In the genomic region with DNA sequence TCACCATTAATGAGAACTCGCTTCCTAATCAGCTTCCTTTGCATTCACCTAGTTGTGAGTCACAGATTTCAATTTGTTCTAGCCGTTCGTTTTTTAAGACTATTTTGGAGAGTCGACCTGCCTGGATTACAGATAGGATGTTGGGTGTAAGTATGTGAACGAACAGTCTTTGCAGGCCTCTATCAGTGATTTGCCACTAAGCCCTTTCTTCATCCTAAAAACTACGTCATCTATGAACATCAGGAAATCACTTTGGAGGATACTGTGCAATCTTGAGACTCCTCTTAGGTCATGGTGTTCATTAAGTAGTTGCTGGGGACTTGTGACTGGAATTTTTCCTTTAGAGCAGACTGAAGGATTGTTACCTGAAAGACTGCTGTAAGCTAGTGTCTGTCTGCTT, we compare ENCODE assay signal across 8 cellular contexts. TPM values are rescaled to one million over a fixed set of nuclear protein-coding genes. Genes with fewer than 3 reads are reported as not detected.
A peak's percentile ranks its signal among the peaks of the same experiment; 100 is the strongest.
DNase-seq lines count a peak whose midpoint lies in the region; ATAC-seq and TF ChIP-seq lines count a peak whose summit lies in the region.

No MANE protein-coding gene starts in this region.

- H3K27ac ChIP-seq in esophagus squamous epithelium (no peak overlapping the region), upper lobe of right lung (no peak overlapping the region)

- no peak for ATAC-seq in stimulated activated memory B cell treated with anti-CD40 and anti-IgM and Interleukin-4, amounts not matched to agents 10 μg/mL and 1 μg/mL and 100 μg/mL, for 72 hours
- ATAC-seq in upper lobe of right lung, result no peak

- H3K4me1 ChIP-seq in esophagus squamous epithelium (peaks cover 0 to 19% (median 0%) of the 10 kb centered on the region in 3 donors), upper lobe of right lung (no peaks in the 10 kb centered on the region)

- H3K4me1 Mint-ChIP-seq in activated naive CD4-positive, alpha-beta T cell treated with anti-CD3 and anti-CD28 coated beads for 36 hours (ENCODE audit: low read depth), result peaks cover 17% of the 10 kb centered on the region
- H3K4me1 Mint-ChIP-seq in stimulated activated memory B cell treated with anti-CD40 and anti-IgM and Interleukin-4, amounts not matched to agents 10 μg/mL and 1 μg/mL and 100 μg/mL, for 72 hours, result peaks cover 10% of the 10 kb centered on the region

- intact Hi-C loops in activated naive CD4-positive, alpha-beta T cell treated with anti-CD3 and anti-CD28 coated beads for 36 hours (cut with micrococcal nuclease), result no loop called here
- intact Hi-C loops in esophagus squamous epithelium (cut with DNase I), result no loop called here
- intact Hi-C loops in upper lobe of right lung (cut with DNase I), result no loop called here

- peaks cover 13% of the 10 kb centered on the region for H3K36me3 Mint-ChIP-seq in activated naive CD4-positive, alpha-beta T cell treated with anti-CD3 and anti-CD28 coated beads for 36 hours (ENCODE audit: low read depth)
- H3K36me3 Mint-ChIP-seq in stimulated activated memory B cell treated with anti-CD40 and anti-IgM and Interleukin-4, amounts not matched to agents 10 μg/mL and 1 μg/mL and 100 μg/mL, for 72 hours, result no peaks in the 10 kb centered on the region

- in situ Hi-C loops in GM13976 (cut with MboI; ENCODE audit: low sequenced_read_pairs, unreplicated experiment), result no loop called here

- H3K27ac Mint-ChIP-seq in activated naive CD4-positive, alpha-beta T cell treated with anti-CD3 and anti-CD28 coated beads for 36 hours, result no peak overlapping the region
- H3K27ac Mint-ChIP-seq in stimulated activated memory B cell treated with anti-CD40 and anti-IgM and Interleukin-4, amounts not matched to agents 10 μg/mL and 1 μg/mL and 100 μg/mL, for 72 hours, result no peak overlapping the region

- peak overlapping the region; percentile 77 for H3K4me3 ChIP-seq in epithelial cell of proximal tubule (ENCODE audit: low read depth, low read length)
- H3K4me3 ChIP-seq in esophagus squamous epithelium, result peak overlapping the region in 1 of 4 donors; percentile 72
- H3K4me3 ChIP-seq in upper lobe of right lung, result no peak overlapping the region

- TF ChIP-seq CTCF in epithelial cell of proximal tubule (conservative IDR thresholded peaks at IDR 0.05; ENCODE audit: low read depth, low read length), result no peak
- no peak for TF ChIP-seq CTCF in esophagus squamous epithelium (IDR thresholded peaks at IDR 0.05)
- no peak for TF ChIP-seq CTCF in upper lobe of right lung (IDR thresholded peaks at IDR 0.05)
- TF ChIP-seq CTCF in GM13976 (IDR thresholded peaks at IDR 0.05; ENCODE audit: borderline replicate concordance, control extremely low read depth, extremely low read depth, insufficient read depth, missing control alignments), result no peak

- H3K36me3 ChIP-seq in esophagus squamous epithelium (peaks cover 0 to 4% (median 0%) of the 10 kb centered on the region in 3 donors), upper lobe of right lung (no peaks in the 10 kb centered on the region)

- DNase-seq in activated naive CD4-positive, alpha-beta T cell treated with anti-CD3 and anti-CD28 coated beads for 36 hours, result no peak
- DNase-seq in activated naive CD4-positive, alpha-beta T cell treated with anti-CD3 and anti-CD28 coated beads, Interleukin-2, amount 50 U/mL, for 16 hours, result no peak
- peak; percentile 40 for DNase-seq in RKO (ENCODE audit: low spot score)
- no peak for DNase-seq in epithelial cell of proximal tubule (ENCODE audit: low read depth)
- DNase-seq in esophagus squamous epithelium (lab: John Stamatoyannopoulos, UW), result no peak
- no peak for DNase-seq in upper lobe of right lung
- DNase-seq in GM13976 (ENCODE audit: low spot score), result no peak

- WGBS in esophagus squamous epithelium, 2 donors, result 21 to 49% methylated on average over 6 of the region's 6 CpGs

- H3K27me3 Mint-ChIP-seq in activated naive CD4-positive, alpha-beta T cell treated with anti-CD3 and anti-CD28 coated beads for 36 hours (ENCODE audit: low read depth), result no peaks in the 10 kb centered on the region
- H3K27me3 Mint-ChIP-seq in stimulated activated memory B cell treated with anti-CD40 and anti-IgM and Interleukin-4, amounts not matched to agents 10 μg/mL and 1 μg/mL and 100 μg/mL, for 72 hours, result no peaks in the 10 kb centered on the region

- CTCF ChIA-PET in activated naive CD4-positive, alpha-beta T cell treated with anti-CD3 and anti-CD28 coated beads for 36 hours (lab: Charles Lee), result no interaction called here

- H3K27me3 ChIP-seq in esophagus squamous epithelium (no peaks in the 10 kb centered on the region), upper lobe of right lung (no peaks in the 10 kb centered on the region)

- no peaks in the 10 kb centered on the region for H3K9me3 Mint-ChIP-seq in activated naive CD4-positive, alpha-beta T cell treated with anti-CD3 and anti-CD28 coated beads for 36 hours
- H3K9me3 Mint-ChIP-seq in stimulated activated memory B cell treated with anti-CD40 and anti-IgM and Interleukin-4, amounts not matched to agents 10 μg/mL and 1 μg/mL and 100 μg/mL, for 72 hours, result no peaks in the 10 kb centered on the region

- H3K9me3 ChIP-seq in esophagus squamous epithelium (no peaks in the 10 kb centered on the region), upper lobe of right lung (no peaks in the 10 kb centered on the region)

- peak overlapping the region; percentile 90 for H3K4me3 Mint-ChIP-seq in activated naive CD4-positive, alpha-beta T cell treated with anti-CD3 and anti-CD28 coated beads for 36 hours
- peak overlapping the region; percentile 85 for H3K4me3 Mint-ChIP-seq in stimulated activated memory B cell treated with anti-CD40 and anti-IgM and Interleukin-4, amounts not matched to agents 10 μg/mL and 1 μg/mL and 100 μg/mL, for 72 hours

- no peak for TF ChIP-seq POLR2A in esophagus squamous epithelium (IDR thresholded peaks at IDR 0.05)

RNA-seq across cellular contexts. Expression of a gene that starts 1.1 kb away (rescaled TPM):
- 10 to 100 TPM; 38.2 to 38.7 TPM for total RNA-seq in activated naive CD4-positive, alpha-beta T cell treated with anti-CD3 and anti-CD28 coated beads for 36 hours
- 14.3 and 24.6 TPM in 2 replicates for total RNA-seq in epithelial cell of proximal tubule
- total RNA-seq in esophagus squamous epithelium, result 10 to 100 TPM in 3 of 4 donors, 1 to 10 TPM in 1; 5.3 to 14.7 (median 13.1) TPM
- total RNA-seq in upper lobe of right lung, result 11.1 TPM

RNA-seq across cellular contexts. Expression of a gene that starts 47.7 kb away (rescaled TPM):
- total RNA-seq in activated naive CD4-positive, alpha-beta T cell treated with anti-CD3 and anti-CD28 coated beads for 36 hours, result under 1 TPM in 1 of 2 experiments, not detected in 1; 0.17 TPM
- 0.12 and 3.5 TPM in 2 replicates for total RNA-seq in epithelial cell of proximal tubule
- total RNA-seq in esophagus squamous epithelium, result 1 to 10 TPM in 3 of 4 donors, under 1 TPM in 1; 0.13 to 3.5 (median 1.7) TPM
- total RNA-seq in upper lobe of right lung, result 0.14 TPM
